10 cellular contexts compared by ENCODE assay signal in the genomic region with DNA sequence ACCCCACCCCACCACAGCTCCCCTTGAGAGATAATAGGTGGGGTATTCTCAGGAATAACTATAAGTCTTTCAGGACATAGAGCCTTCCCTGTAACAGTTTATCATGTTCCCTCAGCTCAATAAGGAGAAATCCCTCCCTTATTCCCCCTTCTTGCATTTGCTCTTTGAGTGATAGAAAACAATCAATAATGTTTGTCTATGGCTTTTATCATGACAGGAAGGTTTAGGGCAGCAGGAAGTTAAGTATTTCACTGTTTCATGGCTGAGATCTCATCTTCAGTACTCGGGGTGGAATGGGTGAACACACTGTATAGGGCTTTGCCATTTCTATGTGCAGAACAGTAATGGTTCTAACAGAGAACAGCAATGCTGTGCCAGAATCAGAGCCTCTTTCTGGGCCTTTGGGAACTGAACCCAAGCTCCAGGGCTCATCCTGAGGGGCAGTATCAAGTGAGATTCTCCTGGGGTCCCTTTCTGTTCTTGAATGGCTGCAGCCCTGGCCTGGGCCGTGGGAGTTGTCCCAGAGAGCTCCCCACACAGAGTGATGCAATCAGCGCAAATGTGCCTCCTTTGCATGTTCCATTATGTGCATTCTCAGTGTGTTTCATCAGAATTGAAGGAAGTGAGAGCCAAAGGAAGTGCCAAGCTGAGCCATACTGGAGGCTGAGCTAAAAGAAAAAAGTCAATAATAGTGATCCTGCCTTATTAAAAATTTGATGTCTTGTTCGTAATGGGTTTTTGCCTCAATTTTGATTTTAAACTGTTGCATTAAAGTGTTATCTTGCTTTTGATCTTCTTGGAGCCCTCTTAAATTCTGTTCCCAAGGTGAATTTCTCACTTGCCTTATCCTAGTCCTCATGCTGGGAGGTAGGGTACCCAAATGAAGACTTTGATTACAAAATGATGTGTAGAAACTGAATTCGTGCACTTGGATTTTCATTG. TPM values are rescaled to one million over a fixed set of nuclear protein-coding genes. Genes with fewer than 3 reads are reported as not detected.
DNase-seq lines count a peak whose midpoint lies in the region; ATAC-seq, FAIRE-seq and TF ChIP-seq lines count a peak whose summit lies in the region.
"Had no signal": no experiment of that assay in that cellular context is flagged by ENCODE, and none has a peak within 500 bp of the region (broad histone marks: within the 10 kb centered on the region; RNA-seq: fewer than 3 reads in every experiment).

No MANE protein-coding gene starts in this region.

- H3K27me3 Mint-ChIP-seq in T-helper 2 cell treated with Interferon-gamma antibody and Interleukin-4, amounts not matched to agents 5 μg/mL and 100 μg/mL, for 36 hours (ENCODE audit: low read depth), result no peaks in the 10 kb centered on the region

- TF ChIP-seq CTCF in D721Med (IDR thresholded peaks at IDR 0.05; ENCODE audit: insufficient read depth, missing control alignments), result no peak

- peaks cover 36% of the 10 kb centered on the region for H3K4me1 Mint-ChIP-seq in T-helper 2 cell treated with Interferon-gamma antibody and Interleukin-4, amounts not matched to agents 5 μg/mL and 100 μg/mL, for 36 hours (ENCODE audit: low read depth)

- intact Hi-C loops in sciatic nerve (cut with DNase I), result no loop called here

- no peak for FAIRE-seq in D721Med (lab: Jason Lieb, UNC)
- FAIRE-seq: endometrium had no signal

- no peaks in the 10 kb centered on the region for H3K9me3 ChIP-seq in MG63
- H3K9me3 ChIP-seq: thoracic aorta had no signal

- no peak overlapping the region for H3K4me3 ChIP-seq in MG63
- H3K4me3 ChIP-seq: thoracic aorta had no signal

- no peaks in the 10 kb centered on the region for H3K27me3 ChIP-seq in MG63

- no peaks in the 10 kb centered on the region for H3K9me3 Mint-ChIP-seq in T-helper 2 cell treated with Interferon-gamma antibody and Interleukin-4, amounts not matched to agents 5 μg/mL and 100 μg/mL, for 36 hours

- no peak for DNase-seq in T-helper 2 cell treated with Interferon-gamma antibody and Interleukin-4, amounts not matched to agents 5 μg/mL and 100 μg/mL, for 36 hours (ENCODE audit: low spot score)
- DNase-seq in T-helper 2 cell (no peak), RKO (ENCODE audit: low spot score) (peak; percentile 35), fibroblast of gingiva (ENCODE audit: low read depth) (peak; percentile 66), sciatic nerve (ENCODE audit: low spot score) (peak; percentile 67), GM19240 (ENCODE audit: insufficient read length, low spot score) (no peak), D721Med (ENCODE audit: insufficient read length, low spot score) (no peak), MG63 (no peak)

- peak; percentile 25 for ATAC-seq in sciatic nerve

- H3K27ac Mint-ChIP-seq in T-helper 2 cell treated with Interferon-gamma antibody and Interleukin-4, amounts not matched to agents 5 μg/mL and 100 μg/mL, for 36 hours, result peak overlapping the region; percentile 12

- peaks cover 12% of the 10 kb centered on the region for H3K36me3 Mint-ChIP-seq in T-helper 2 cell treated with Interferon-gamma antibody and Interleukin-4, amounts not matched to agents 5 μg/mL and 100 μg/mL, for 36 hours (ENCODE audit: low read depth)

- H3K36me3 ChIP-seq in MG63, result no peaks in the 10 kb centered on the region
- H3K36me3 ChIP-seq: thoracic aorta had no signal

- H3K4me3 Mint-ChIP-seq in T-helper 2 cell treated with Interferon-gamma antibody and Interleukin-4, amounts not matched to agents 5 μg/mL and 100 μg/mL, for 36 hours, result peak overlapping the region; percentile 43

RNA-seq across cellular contexts. Expression of a gene that starts 2.9 kb away (rescaled TPM):
- 14.3 TPM for total RNA-seq in sciatic nerve
- 5.5 and 13.7 TPM in 2 replicates for total RNA-seq in MG63 (2014; rRNA removed; shearing (Covaris generic); ENCODE audit: low replicate concordance)

Comparison
In these comparisons a context has a peak if more than half of its experiments do, and no peak if none do; other contexts are left out.
1. DNase-seq: peak in RKO (single experiment), fibroblast of gingiva (single experiment) and sciatic nerve (single experiment); none in T-helper 2 cell treated with Interferon-gamma antibody and Interleukin-4, amounts not matched to agents 5 μg/mL and 100 μg/mL, for 36 hours (single experiment), T-helper 2 cell (0 of 5), GM19240 (single experiment), D721Med (single experiment) and MG63 (single experiment).